21 cellular contexts compared by ENCODE assay signal in the genomic region with DNA sequence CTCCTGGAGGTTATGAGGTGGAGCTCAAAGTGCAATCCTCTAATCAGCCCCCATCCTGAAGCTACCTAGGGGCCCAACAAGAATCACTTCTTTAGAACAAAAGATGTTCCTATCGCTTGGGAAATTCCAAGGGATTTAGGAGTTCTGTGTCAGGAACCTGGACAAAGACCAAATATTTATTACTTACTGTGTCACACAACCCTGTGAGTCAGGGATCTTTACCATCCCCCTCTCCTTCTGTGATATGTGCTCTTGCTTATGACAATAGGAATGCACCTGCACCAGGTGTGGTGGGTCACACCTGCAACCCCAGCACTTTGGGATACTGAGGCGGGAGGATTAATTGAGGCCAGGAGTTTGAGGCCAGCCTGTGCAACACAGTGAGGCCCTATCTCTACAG.
A peak's percentile ranks its signal among the peaks of the same experiment; 100 is the strongest.
DNase-seq lines count a peak whose midpoint lies in the region; FAIRE-seq and TF ChIP-seq lines count a peak whose summit lies in the region.
"Had no signal": no experiment of that assay in that cellular context is flagged by ENCODE, and none has a peak within 500 bp of the region (broad histone marks: within the 10 kb centered on the region; RNA-seq: fewer than 3 reads in every experiment).

No MANE protein-coding gene starts in this region.

- H3K36me3 ChIP-seq in bronchial epithelial cell (ENCODE audit: control insufficient read depth, insufficient read depth, low read length) (no peaks in the 10 kb centered on the region), small intestine (ENCODE audit: control insufficient read depth in 2 of 2, insufficient read depth in 2 of 2, low read length in 2 of 2) (no peaks in the 10 kb centered on the region), tibial nerve (no peaks in the 10 kb centered on the region)
- H3K36me3 ChIP-seq: BLaER1 had no signal

- H3K9me3 ChIP-seq in small intestine (ENCODE audit: control insufficient read depth, low read depth), result no peaks in the 10 kb centered on the region
- peaks cover 0 to 6% (median 0%) of the 10 kb centered on the region in 4 donors for H3K9me3 ChIP-seq in tibial nerve
- H3K9me3 ChIP-seq: A549 had no signal

- H3K4me3 ChIP-seq in bronchial epithelial cell (ENCODE audit: low read depth, low read length) (no peak overlapping the region), small intestine (ENCODE audit: low read depth in 1 of 2, low read length in 2 of 2) (no peak overlapping the region), tibial nerve (no peak overlapping the region)
- H3K4me3 ChIP-seq: A549, BLaER1 had no signal

- 47 to 82% (median 60%) methylated on average over 2 of the region's 2 CpGs for WGBS in small intestine, 3 donors
- 91 to 100% methylated on average over 2 of the region's 2 CpGs for WGBS in tibial nerve, 2 donors

- H3K27me3 ChIP-seq in bronchial epithelial cell (ENCODE audit: control insufficient read depth, insufficient read depth, low read length) (no peaks in the 10 kb centered on the region), small intestine (ENCODE audit: control insufficient read depth in 2 of 2, insufficient read depth in 2 of 2, low read length in 2 of 2) (no peaks in the 10 kb centered on the region), tibial nerve (no peaks in the 10 kb centered on the region)
- H3K27me3 ChIP-seq: BLaER1 had no signal

- FAIRE-seq in bronchial epithelial cell (lab: Jason Lieb, UNC) (no peak), small intestine (lab: Jason Lieb, UNC) (no peak)
- FAIRE-seq: A549, GM12892, GM19239, H1, HTR-8/SVneo had no signal

- TF ChIP-seq CTCF in bronchial epithelial cell (IDR thresholded peaks at IDR 0.05; ENCODE audit: insufficient read depth, low read length, severe bottlenecking) (no peak), tibial nerve (IDR thresholded peaks at IDR 0.05) (no peak)

- H3K27ac ChIP-seq in small intestine (ENCODE audit: low read depth in 1 of 2, low read length in 1 of 2), result no peak overlapping the region
- no peak overlapping the region for H3K27ac ChIP-seq in tibial nerve
- H3K27ac ChIP-seq: 22Rv1, A549, BLaER1 had no signal

- H3K4me1 ChIP-seq in small intestine (ENCODE audit: control insufficient read depth in 2 of 2, insufficient read depth in 1 of 2, low read depth in 1 of 2, low read length in 1 of 2) (no peaks in the 10 kb centered on the region), tibial nerve (peaks cover 0 to 7% (median 0%) of the 10 kb centered on the region in 4 donors)
- H3K4me1 ChIP-seq: A549, BLaER1 had no signal

- no peak for TF ChIP-seq POLR2A in tibial nerve (IDR thresholded peaks at IDR 0.05)

- peak; percentile 35 for DNase-seq in DMS53 (lab: John Stamatoyannopoulos, UW)
- no peak for DNase-seq in DMS53 treated with DMSO at 0.1 percent for 48 hours (lab: John Stamatoyannopoulos, UW; ENCODE audit: unreplicated experiment)
- peak; percentile 4 for DNase-seq in bronchial epithelial cell (ENCODE audit: low read depth)
- DNase-seq in kidney tubule cell (ENCODE audit: low spot score), result peak; percentile 69
- DNase-seq in small intestine, result peak; percentile 8
- no peak for DNase-seq in NCI-H2081 treated with DMSO at 0.1 percent for 48 hours (lab: John Stamatoyannopoulos, UW)
- DNase-seq in NCI-H748 treated with DMSO at 0.1 percent for 48 hours (lab: John Stamatoyannopoulos, UW), result no peak
- DNase-seq in tibial nerve (ENCODE audit: low spot score in 2 of 2), result no peak
- DNase-seq: Calu3; CD4-positive, alpha-beta memory T cell; DMS79; GDM1; H9; IMR-90 had no signal

- no peak for TF ChIP-seq EP300 in tibial nerve (IDR thresholded peaks at IDR 0.05)

Comparison
In these comparisons a context has a peak if more than half of its experiments do, and no peak if none do; other contexts are left out.
1. DNase-seq: peak in DMS53 (single experiment), bronchial epithelial cell (single experiment), kidney tubule cell (single experiment) and small intestine (single experiment); none in DMS53 treated with DMSO at 0.1 percent for 48 hours (single experiment), NCI-H2081 treated with DMSO at 0.1 percent for 48 hours (single experiment), NCI-H748 treated with DMSO at 0.1 percent for 48 hours (single experiment) and tibial nerve (0 of 2).